In genomic region chr2:222057249-222058073, GRCh38 we compare ENCODE assay signal across 8 cellular contexts.
DNase-seq lines count a peak whose midpoint lies in the region; ATAC-seq and TF ChIP-seq lines count a peak whose summit lies in the region.

No MANE protein-coding gene starts in this region.

- peak; percentile 67 for ATAC-seq in sciatic nerve
- no peak for ATAC-seq in HG03045 (IDR thresholded peaks at IDR 0.05; ENCODE audit: unreplicated experiment)
- no peak for ATAC-seq in activated T-cell treated with anti-CD3 and anti-CD28 coated beads, Interleukin-2, amount 50 U/mL, for 4 hours

- no peak for DNase-seq in AG09309 (ENCODE audit: low read depth)
- peak; percentile 58 for DNase-seq in GM13976 (ENCODE audit: low spot score)
- peak; percentile 70 for DNase-seq in NCI-H345 treated with DMSO at 0.1 percent for 48 hours (lab: John Stamatoyannopoulos, UW; ENCODE audit: unreplicated experiment)
- peak; percentile 7 for DNase-seq in epithelial cell of esophagus (ENCODE audit: low read depth)
- DNase-seq in sciatic nerve (ENCODE audit: low spot score): no peak
- DNase-seq in middle frontal gyrus (ENCODE audit: extremely low spot score, low spot score): no peak
- no peak for DNase-seq in activated T-cell treated with anti-CD3 and anti-CD28 coated beads, Interleukin-2, amount 50 U/mL, for 4 hours

- peaks cover 26% of the 10 kb centered on the region for H3K27me3 Mint-ChIP-seq in activated T-cell treated with anti-CD3 and anti-CD28 coated beads, Interleukin-2, amount 50 U/mL, for 4 hours (ENCODE audit: low read depth)

- intact Hi-C loops in sciatic nerve (cut with DNase I): no loop called here

- H3K9me3 Mint-ChIP-seq in activated T-cell treated with anti-CD3 and anti-CD28 coated beads, Interleukin-2, amount 50 U/mL, for 4 hours: no peaks in the 10 kb centered on the region

- no peaks in the 10 kb centered on the region for H3K4me1 Mint-ChIP-seq in activated T-cell treated with anti-CD3 and anti-CD28 coated beads, Interleukin-2, amount 50 U/mL, for 4 hours (ENCODE audit: low read depth)

- H3K36me3 Mint-ChIP-seq in activated T-cell treated with anti-CD3 and anti-CD28 coated beads, Interleukin-2, amount 50 U/mL, for 4 hours (ENCODE audit: insufficient read depth): no peaks in the 10 kb centered on the region

- H3K4me3 Mint-ChIP-seq in activated T-cell treated with anti-CD3 and anti-CD28 coated beads, Interleukin-2, amount 50 U/mL, for 4 hours: no peak overlapping the region

- TF ChIP-seq CTCF in AG09309 (IDR thresholded peaks at IDR 0.05; ENCODE audit: control insufficient read depth, insufficient read depth, low read depth, low read length, missing control alignments): peak; percentile 57
- TF ChIP-seq CTCF in GM13976 (IDR thresholded peaks at IDR 0.05; ENCODE audit: borderline replicate concordance, control extremely low read depth, extremely low read depth, insufficient read depth, missing control alignments): peak; percentile 35
- TF ChIP-seq CTCF in epithelial cell of esophagus (IDR thresholded peaks at IDR 0.05; ENCODE audit: insufficient read depth, low read depth, low read length, missing control alignments): peak; percentile 64

- in situ Hi-C loops in GM13976 (cut with MboI; ENCODE audit: low sequenced_read_pairs, unreplicated experiment): loop anchor here (10.0 to 25.0 kb wide), 2 partner anchors 257 to 505 kb away; no protein-coding TSS in a partner anchor

- H3K4me3 ChIP-seq in AG09309 (ENCODE audit: control insufficient read depth, low read depth, low read length) (no peak overlapping the region), epithelial cell of esophagus (ENCODE audit: low read length) (no peak overlapping the region)

Comparison
In these comparisons a context has a peak if more than half of its experiments do, and no peak if none do; other contexts are left out.
1. DNase-seq: peak in GM13976 (single experiment), NCI-H345 treated with DMSO at 0.1 percent for 48 hours (single experiment) and epithelial cell of esophagus (single experiment); none in AG09309 (single experiment), sciatic nerve (single experiment), middle frontal gyrus (single experiment) and activated T-cell treated with anti-CD3 and anti-CD28 coated beads, Interleukin-2, amount 50 U/mL, for 4 hours (single experiment).
2. Peak in every context shown above with its lines, with median percentiles within 50 percentile points of each other: CTCF ChIP-seq.